In genomic region chr5:7650755-7651154, GRCh38 we compare ENCODE assay signal across 23 cellular contexts.
A peak's percentile ranks its signal among the peaks of the same experiment; 100 is the strongest.
DNase-seq lines count a peak whose midpoint lies in the region; ATAC-seq and TF ChIP-seq lines count a peak whose summit lies in the region.
"Had no signal": no experiment of that assay in that cellular context is flagged by ENCODE, and none has a peak within 500 bp of the region (broad histone marks: within the 10 kb centered on the region; RNA-seq: fewer than 3 reads in every experiment).

No MANE protein-coding gene starts in this region.

- no peak overlapping the region for H3K27ac Mint-ChIP-seq in MCF 10A (ENCODE audit: low read depth, unreplicated experiment)
- H3K27ac Mint-ChIP-seq: CD8-positive, alpha-beta memory T cell had no signal

- peaks cover 35% of the 10 kb centered on the region for H3K27me3 Mint-ChIP-seq in MCF 10A (ENCODE audit: insufficient read depth, unreplicated experiment)
- H3K27me3 Mint-ChIP-seq: CD8-positive, alpha-beta memory T cell had no signal

- H3K9me3 Mint-ChIP-seq in MCF 10A (ENCODE audit: unreplicated experiment) = no peaks in the 10 kb centered on the region

- H3K4me3 Mint-ChIP-seq in MCF 10A (ENCODE audit: unreplicated experiment) = no peak overlapping the region
- H3K4me3 Mint-ChIP-seq: CD8-positive, alpha-beta memory T cell had no signal

- in situ Hi-C loops in T47D (cut with HindIII; ENCODE audit: low pct_unique_long_range_greater_than_20kb, low sequenced_read_pairs) = no loop called here
- in situ Hi-C loops in transverse colon (cut with MboI; ENCODE audit: low pct_ligation_motif_present in 1 of 4, low pct_unique_long_range_greater_than_20kb in 1 of 4, low sequenced_read_pairs in 3 of 4) = no loop called here

- H3K4me3 ChIP-seq in prostate gland (no peak overlapping the region), transverse colon (no peak overlapping the region)
- H3K4me3 ChIP-seq: BLaER1 treated with 17β-estradiol and CSF1 and Interleukin-3, amounts not matched to agents 10 nM and 100 nM; GM12878; GM23248; K562 had no signal

- intact Hi-C loops in MCF 10A (cut with micrococcal nuclease) = no loop called here
- intact Hi-C loops in prostate gland (cut with DNase I) = no loop called here
- intact Hi-C loops in transverse colon (cut with DNase I; ENCODE audit: low total_unique reads) = no loop called here

- POLR2A ChIA-PET in MCF 10A (lab: Yijun Ruan, JAX) = no interaction called here

- peak; percentile 45 to 84 for DNase-seq in T47D (ENCODE audit: low read depth in 1 of 2, low spot score in 1 of 2)
- DNase-seq in MCF 10A (ENCODE audit: unreplicated experiment) = no peak
- DNase-seq in cerebellar cortex (ENCODE audit: low spot score) = peak; percentile 1
- DNase-seq in prostate gland (ENCODE audit: low spot score) = peak; percentile 51
- DNase-seq in transverse colon = no peak
- no peak for DNase-seq in T-helper 2 cell
- no peak for DNase-seq in epidermal melanocyte (ENCODE audit: insufficient read length, low spot score)
- DNase-seq: 8988T; CD8-positive, alpha-beta memory T cell; DMS79 treated with DMSO at 0.1 percent for 48 hours; GDM1; GM23248; HCEC 1CT; NCI-H1436; NCI-H2029 treated with DMSO at 0.1 percent for 48 hours; NCI-H2227 treated with DMSO at 0.1 percent for 48 hours; NCI-H69; OCI-M1; RPMI8226 had no signal

- TF ChIP-seq CTCF in MCF 10A (IDR thresholded peaks at IDR 0.05; ENCODE audit: unreplicated experiment) (no peak), prostate gland (IDR thresholded peaks at IDR 0.05) (no peak), transverse colon (IDR thresholded peaks at IDR 0.05) (no peak)

- TF ChIP-seq EP300 in transverse colon (IDR thresholded peaks at IDR 0.05; ENCODE audit: low read depth) = no peak

- no peaks in the 10 kb centered on the region for H3K36me3 Mint-ChIP-seq in MCF 10A (ENCODE audit: insufficient read depth, unreplicated experiment)

- no TSS peak for BruUV-seq in MCF 10A (replicated peaks; lab: Mats Ljungman, UMichigan)

- no peaks in the 10 kb centered on the region for H3K4me1 Mint-ChIP-seq in MCF 10A (ENCODE audit: insufficient read depth, unreplicated experiment)
- H3K4me1 Mint-ChIP-seq: CD8-positive, alpha-beta memory T cell had no signal

- H3K27me3 ChIP-seq in prostate gland (replicated peaks; ENCODE audit: insufficient read depth) (no peaks in the 10 kb centered on the region), transverse colon (no peaks in the 10 kb centered on the region)
- H3K27me3 ChIP-seq: BLaER1 treated with 17β-estradiol and CSF1 and Interleukin-3, amounts not matched to agents 10 nM and 100 nM had no signal

- H3K36me3 ChIP-seq in prostate gland (no peaks in the 10 kb centered on the region), transverse colon (no peaks in the 10 kb centered on the region)
- H3K36me3 ChIP-seq: BLaER1 treated with 17β-estradiol and CSF1 and Interleukin-3, amounts not matched to agents 10 nM and 100 nM had no signal

- ATAC-seq in HG03139 (IDR thresholded peaks at IDR 0.05; ENCODE audit: unreplicated experiment) = no peak
- ATAC-seq: GM12878, K562 had no signal

- no peaks in the 10 kb centered on the region for H3K4me1 ChIP-seq in prostate gland (replicated peaks)
- H3K4me1 ChIP-seq in transverse colon = no peaks in the 10 kb centered on the region
- H3K4me1 ChIP-seq: BLaER1 treated with 17β-estradiol and CSF1 and Interleukin-3, amounts not matched to agents 10 nM and 100 nM had no signal

- no peak overlapping the region for H3K27ac ChIP-seq in prostate gland
- H3K27ac ChIP-seq in transverse colon = peak overlapping the region in 3 of 4 donors; percentile 29 to 75 (median 52)
- H3K27ac ChIP-seq: BLaER1 treated with 17β-estradiol and CSF1 and Interleukin-3, amounts not matched to agents 10 nM and 100 nM; GM23248 had no signal

- WGBS in prostate gland = 33% methylated on average over 6 of the region's 6 CpGs
- 60 to 72% methylated on average over 3 to 6 of the region's 6 CpGs for whole genome bisulfite sequencing in transverse colon (ENCODE audit: low coverage in 1 of 2), 2 donors

- H3K9me3 ChIP-seq in prostate gland = no peaks in the 10 kb centered on the region
- no peaks in the 10 kb centered on the region for H3K9me3 ChIP-seq in transverse colon
- H3K9me3 ChIP-seq: BLaER1 treated with 17β-estradiol and CSF1 and Interleukin-3, amounts not matched to agents 10 nM and 100 nM had no signal

- TF ChIP-seq POLR2A in prostate gland (IDR thresholded peaks at IDR 0.05) (no peak), transverse colon (IDR thresholded peaks at IDR 0.05) (no peak)

- CTCF ChIA-PET in MCF 10A (lab: Yijun Ruan, JAX) = no interaction called here

Comparison
In these comparisons a context has a peak if more than half of its experiments do, and no peak if none do; other contexts are left out.
1. DNase-seq: peak in T47D (2 of 2), cerebellar cortex (single experiment) and prostate gland (single experiment); none in MCF 10A (single experiment), transverse colon (single experiment), T-helper 2 cell (0 of 5) and epidermal melanocyte (single experiment).
2. H3K27ac ChIP-seq: peak in transverse colon (3 of 4); none in prostate gland (0 of 2).